31 cellular contexts compared by ENCODE assay signal in the genomic region with DNA sequence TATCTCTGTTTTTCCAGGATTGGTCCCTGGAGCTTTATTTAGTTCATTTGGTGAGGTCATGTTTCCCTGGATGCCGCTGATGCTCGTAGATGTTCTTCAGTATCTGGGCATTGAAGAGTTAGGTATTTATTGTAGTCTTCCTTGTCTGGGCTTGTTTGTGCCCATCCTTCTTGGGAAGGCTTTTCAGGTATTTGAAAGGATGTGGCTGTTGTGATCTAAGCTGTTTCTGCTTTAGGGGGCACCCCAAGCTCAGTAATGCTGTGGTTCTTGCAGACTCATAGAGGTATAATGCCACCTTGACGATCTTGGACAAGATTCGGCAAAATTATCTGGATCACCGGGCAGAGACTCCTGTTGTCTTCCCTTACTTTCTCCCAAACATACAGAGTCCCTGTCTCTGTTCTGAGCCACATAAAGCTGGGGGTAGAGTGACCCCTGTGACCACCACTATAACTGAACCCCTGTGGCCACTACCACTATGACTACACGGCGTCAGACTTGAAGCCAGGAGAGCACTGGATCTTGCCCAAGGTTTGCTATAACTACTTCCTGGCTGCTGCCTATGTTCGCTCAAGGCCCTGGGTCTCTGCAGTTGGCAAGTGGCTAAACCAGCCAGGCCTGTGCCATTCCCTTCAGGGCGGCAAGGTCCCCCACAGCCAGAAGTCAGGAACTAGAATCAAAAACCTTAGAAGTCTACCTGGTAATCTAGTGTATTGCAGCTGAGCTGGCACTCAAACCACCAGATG. TPM values are rescaled to one million over a fixed set of nuclear protein-coding genes. Genes with fewer than 3 reads are reported as not detected.
DNase-seq lines count a peak whose midpoint lies in the region; ATAC-seq, FAIRE-seq and TF ChIP-seq lines count a peak whose summit lies in the region.
"Had no signal": no experiment of that assay in that cellular context is flagged by ENCODE, and none has a peak within 500 bp of the region (broad histone marks: within the 10 kb centered on the region; RNA-seq: fewer than 3 reads in every experiment).

No MANE protein-coding gene starts in this region.

- no peak overlapping the region for H4K91ac ChIP-seq in neuronal stem cell (ENCODE audit: low read depth, low read length, poor library complexity)

- H3K9me3 Mint-ChIP-seq in activated CD4-positive, alpha-beta memory T cell treated with anti-CD3 and anti-CD28 coated beads for 36 hours, result no peaks in the 10 kb centered on the region
- H3K9me3 Mint-ChIP-seq in effector memory CD8-positive, alpha-beta T cell, result no peaks in the 10 kb centered on the region
- H3K9me3 Mint-ChIP-seq: activated CD4-positive, alpha-beta T cell treated with anti-CD3 and anti-CD28 coated beads, Interleukin-2, amount 10 ng/mL, durations not matched to agents 24 days and 14 days; immature natural killer cell; naive thymus-derived CD4-positive, alpha-beta T cell; stimulated activated naive CD8-positive, alpha-beta T cell treated with anti-CD3 and anti-CD28 coated beads, Interleukin-15, amount 100 ng/mL, for 72 hours had no signal

- CTCF ChIA-PET in RWPE1 (lab: Yijun Ruan, JAX), result interaction anchor here (0.5 kb wide), 1 partner anchor 512 kb away, joined by 3 read pairs; no protein-coding TSS in a partner anchor
- CTCF ChIA-PET in activated CD4-positive, alpha-beta memory T cell treated with anti-CD3 and anti-CD28 coated beads for 36 hours (lab: Charles Lee), result no interaction called here

- peak overlapping the region; percentile 24 for H3K18ac ChIP-seq in neuronal stem cell (ENCODE audit: low read length)

- H3K23ac ChIP-seq in neuronal stem cell (ENCODE audit: low read depth, low read length, poor library complexity), result no peak overlapping the region

- H3K9me3 ChIP-seq in neuronal stem cell (replicated peaks in 1 of 2; ENCODE audit: control insufficient read depth in 2 of 2, insufficient read depth in 1 of 2, low read depth in 1 of 2, low read length in 2 of 2), result no peaks in the 10 kb centered on the region
- H3K9me3 ChIP-seq: left ventricle myocardium inferior, tibial artery had no signal

- H2BK5ac ChIP-seq in neuronal stem cell (ENCODE audit: low read length), result no peak overlapping the region

- TF ChIP-seq POLR2A in H54 (IDR thresholded peaks at IDR 0.05; ENCODE audit: low read depth, low read length), result no peak

- ATAC-seq in effector memory CD8-positive, alpha-beta T cell (replicated peaks), result no peak
- ATAC-seq: activated CD8-positive, alpha-beta memory T cell treated with anti-CD3 and anti-CD28 coated beads, Interleukin-2, amount 10 ng/mL, durations not matched to agents 7 days and 5 days; naive thymus-derived CD4-positive, alpha-beta T cell; PC-3; stimulated activated naive CD8-positive, alpha-beta T cell treated with anti-CD3 and anti-CD28 coated beads, Interleukin-15, amount 100 ng/mL, for 72 hours had no signal

- no peak overlapping the region for H3K4me2 ChIP-seq in neuronal stem cell (ENCODE audit: insufficient read depth, low read length, poor library complexity, severe bottlenecking)
- H3K4me2 ChIP-seq: KMS-11 had no signal

- H2AFZ ChIP-seq in neuronal stem cell (ENCODE audit: low read length), result no peak overlapping the region

- H3K4me3 ChIP-seq in epithelial cell of esophagus (ENCODE audit: low read length) (no peak overlapping the region), neuronal stem cell (ENCODE audit: low read length in 2 of 2) (no peak overlapping the region)
- H3K4me3 ChIP-seq: cardiac muscle cell, coronary artery, left ventricle myocardium inferior, tibial artery had no signal

- no peak overlapping the region for H4K8ac ChIP-seq in neuronal stem cell (ENCODE audit: low read depth, low read length)

- H3K4me3 Mint-ChIP-seq in activated CD4-positive, alpha-beta memory T cell treated with anti-CD3 and anti-CD28 coated beads for 36 hours, result no peak overlapping the region
- H3K4me3 Mint-ChIP-seq in effector memory CD8-positive, alpha-beta T cell, result no peak overlapping the region
- H3K4me3 Mint-ChIP-seq: activated CD4-positive, alpha-beta T cell treated with anti-CD3 and anti-CD28 coated beads, Interleukin-2, amount 10 ng/mL, durations not matched to agents 24 days and 14 days; activated CD8-positive, alpha-beta memory T cell treated with anti-CD3 and anti-CD28 coated beads, Interleukin-2, amount 10 ng/mL, durations not matched to agents 7 days and 5 days; B cell; immature natural killer cell; naive thymus-derived CD4-positive, alpha-beta T cell; stimulated activated naive CD8-positive, alpha-beta T cell treated with anti-CD3 and anti-CD28 coated beads, Interleukin-15, amount 100 ng/mL, for 72 hours had no signal

- H3K27me3 Mint-ChIP-seq in activated CD4-positive, alpha-beta memory T cell treated with anti-CD3 and anti-CD28 coated beads for 36 hours, result peaks cover 3% of the 10 kb centered on the region
- H3K27me3 Mint-ChIP-seq in effector memory CD8-positive, alpha-beta T cell, result peaks cover 6 to 9% of the 10 kb centered on the region in 2 donors
- H3K27me3 Mint-ChIP-seq: B cell; stimulated activated naive CD8-positive, alpha-beta T cell treated with anti-CD3 and anti-CD28 coated beads, Interleukin-15, amount 100 ng/mL, for 72 hours had no signal

- H3K27ac ChIP-seq in RWPE1, result peak overlapping the region; percentile 91
- no peak overlapping the region for H3K27ac ChIP-seq in neuronal stem cell (replicated peaks; ENCODE audit: low read length)
- H3K27ac ChIP-seq: cardiac muscle cell, coronary artery, KMS-11, left ventricle myocardium inferior, tibial artery, WERI-Rb-1 had no signal

- H3K27ac Mint-ChIP-seq in activated CD4-positive, alpha-beta memory T cell treated with anti-CD3 and anti-CD28 coated beads for 36 hours, result no peak overlapping the region
- H3K27ac Mint-ChIP-seq in effector memory CD8-positive, alpha-beta T cell, result no peak overlapping the region
- H3K27ac Mint-ChIP-seq: activated CD4-positive, alpha-beta T cell treated with anti-CD3 and anti-CD28 coated beads, Interleukin-2, amount 10 ng/mL, durations not matched to agents 24 days and 14 days; activated CD8-positive, alpha-beta memory T cell treated with anti-CD3 and anti-CD28 coated beads, Interleukin-2, amount 10 ng/mL, durations not matched to agents 7 days and 5 days; B cell; immature natural killer cell; naive thymus-derived CD4-positive, alpha-beta T cell; stimulated activated naive CD8-positive, alpha-beta T cell treated with anti-CD3 and anti-CD28 coated beads, Interleukin-15, amount 100 ng/mL, for 72 hours had no signal

- intact Hi-C loops in activated CD4-positive, alpha-beta memory T cell treated with anti-CD3 and anti-CD28 coated beads for 36 hours (cut with micrococcal nuclease), result no loop called here

- H2AK5ac ChIP-seq in neuronal stem cell (ENCODE audit: low read depth, low read length), result no peak overlapping the region

- H3K14ac ChIP-seq in neuronal stem cell (ENCODE audit: low read length), result no peak overlapping the region

- H3K9ac ChIP-seq in neuronal stem cell (ENCODE audit: low read depth, low read length, poor library complexity), result no peak overlapping the region
- H3K9ac ChIP-seq: KMS-11 had no signal

- peaks cover 2 to 10% of the 10 kb centered on the region in 2 donors for H3K4me1 ChIP-seq in neuronal stem cell (ENCODE audit: control insufficient read depth in 2 of 2, insufficient read depth in 1 of 2, low read depth in 1 of 2, low read length in 2 of 2)
- H3K4me1 ChIP-seq: tibial artery had no signal

- FAIRE-seq in H54 (lab: Jason Lieb, UNC), result peak; percentile 20
- FAIRE-seq: small intestine had no signal

- WGBS in neuronal stem cell (ENCODE audit: extremely low coverage in 2 of 2, insufficient read length in 2 of 2, insufficient replicate concordance in 1 of 2), 2 donors, result no CpG with 5 or more reads among the region's 9 CpGs

- H3K36me3 Mint-ChIP-seq in activated CD4-positive, alpha-beta memory T cell treated with anti-CD3 and anti-CD28 coated beads for 36 hours, result no peaks in the 10 kb centered on the region
- no peaks in the 10 kb centered on the region for H3K36me3 Mint-ChIP-seq in effector memory CD8-positive, alpha-beta T cell (ENCODE audit: insufficient read depth)
- H3K36me3 Mint-ChIP-seq: activated CD8-positive, alpha-beta memory T cell treated with anti-CD3 and anti-CD28 coated beads, Interleukin-2, amount 10 ng/mL, durations not matched to agents 7 days and 5 days; immature natural killer cell; naive thymus-derived CD4-positive, alpha-beta T cell had no signal

- H3K4me1 Mint-ChIP-seq in activated CD4-positive, alpha-beta memory T cell treated with anti-CD3 and anti-CD28 coated beads for 36 hours (ENCODE audit: low read depth), result no peaks in the 10 kb centered on the region
- H3K4me1 Mint-ChIP-seq in effector memory CD8-positive, alpha-beta T cell (ENCODE audit: low read depth in 2 of 2), result no peaks in the 10 kb centered on the region
- H3K4me1 Mint-ChIP-seq: activated CD4-positive, alpha-beta T cell treated with anti-CD3 and anti-CD28 coated beads, Interleukin-2, amount 10 ng/mL, durations not matched to agents 24 days and 14 days; activated CD8-positive, alpha-beta memory T cell treated with anti-CD3 and anti-CD28 coated beads, Interleukin-2, amount 10 ng/mL, durations not matched to agents 7 days and 5 days; immature natural killer cell; naive thymus-derived CD4-positive, alpha-beta T cell; stimulated activated naive CD8-positive, alpha-beta T cell treated with anti-CD3 and anti-CD28 coated beads, Interleukin-15, amount 100 ng/mL, for 72 hours had no signal

- DNase-seq in H54 (ENCODE audit: insufficient read length, low spot score) (no peak), RWPE1 (ENCODE audit: low spot score) (peak; percentile 16), epithelial cell of esophagus (ENCODE audit: low read depth) (peak; percentile 90), neuronal stem cell (ENCODE audit: low spot score) (no peak), NCI-H524 treated with DMSO at 0.1 percent for 48 hours (lab: John Stamatoyannopoulos, UW) (no peak), NCI-H82 treated with DMSO at 0.1 percent for 48 hours (lab: John Stamatoyannopoulos, UW; ENCODE audit: unreplicated experiment) (no peak)
- no peak for DNase-seq in activated CD4-positive, alpha-beta memory T cell treated with anti-CD3 and anti-CD28 coated beads for 36 hours
- no peak for DNase-seq in effector memory CD8-positive, alpha-beta T cell
- DNase-seq: activated CD4-positive, alpha-beta T cell treated with anti-CD3 and anti-CD28 coated beads, Interleukin-2, amount 10 ng/mL, durations not matched to agents 24 days and 14 days; activated CD8-positive, alpha-beta memory T cell treated with anti-CD3 and anti-CD28 coated beads, Interleukin-2, amount 10 ng/mL, durations not matched to agents 7 days and 5 days; activated naive CD4-positive, alpha-beta T cell treated with anti-CD3 and anti-CD28 coated beads, Interleukin-2, amount 50 U/mL, for 16 hours; amygdala; effector memory CD4-positive, alpha-beta T cell; H7; hypothalamus; immature natural killer cell; left ventricle myocardium inferior; midbrain; naive thymus-derived CD4-positive, alpha-beta T cell; NCI-H146; PC-3; SHP77; small intestine; stimulated activated naive CD8-positive, alpha-beta T cell treated with anti-CD3 and anti-CD28 coated beads, Interleukin-15, amount 100 ng/mL, for 72 hours; T-helper 9 cell; tibial artery; WERI-Rb-1 had no signal

- POLR2A ChIA-PET in RWPE1 (lab: Yijun Ruan, JAX; ENCODE audit: low non-redundant PET), result no interaction called here
- POLR2A ChIA-PET in activated CD4-positive, alpha-beta memory T cell treated with anti-CD3 and anti-CD28 coated beads for 36 hours (lab: Charles Lee), result no interaction called here

- peak; percentile 26; the same call in 1 of the 2 replicates for TF ChIP-seq CTCF in RWPE1 (conservative IDR thresholded peaks at IDR 0.05; ENCODE audit: low read depth)
- TF ChIP-seq CTCF in epithelial cell of esophagus (IDR thresholded peaks at IDR 0.05; ENCODE audit: insufficient read depth, low read depth, low read length, missing control alignments), result peak; percentile 10

- H3K27me3 ChIP-seq in neuronal stem cell (ENCODE audit: control insufficient read depth in 3 of 3, insufficient read depth in 3 of 3, low read depth in 1 of 3, low read length in 3 of 3), result no peaks in the 10 kb centered on the region
- H3K27me3 ChIP-seq: cardiac muscle cell, tibial artery had no signal

- H3K4ac ChIP-seq in neuronal stem cell (ENCODE audit: low read length), result no peak overlapping the region

- no peak overlapping the region for H2BK12ac ChIP-seq in neuronal stem cell (ENCODE audit: low read length)

- no peaks in the 10 kb centered on the region for H3K79me1 ChIP-seq in neuronal stem cell (ENCODE audit: low read depth, low read length)

- no peak overlapping the region for H2BK120ac ChIP-seq in neuronal stem cell (ENCODE audit: low read depth, low read length)

- no peaks in the 10 kb centered on the region for H3K36me3 ChIP-seq in neuronal stem cell (replicated peaks in 1 of 2; ENCODE audit: control insufficient read depth in 2 of 2, insufficient read depth in 2 of 2, low read length in 2 of 2)
- H3K36me3 ChIP-seq: cardiac muscle cell, left ventricle myocardium inferior, tibial artery, WERI-Rb-1 had no signal

- H2BK15ac ChIP-seq in neuronal stem cell (ENCODE audit: low read length), result no peak overlapping the region

RNA-seq across cellular contexts. Expression of a gene that starts 40.9 kb away (rescaled TPM):
- 10.7 TPM for polyA plus RNA-seq in neuronal stem cell (2013, experiment 1 of 2)
- 12.5 TPM for polyA plus RNA-seq in neuronal stem cell (2013, experiment 2 of 2)
- total RNA-seq in activated CD4-positive, alpha-beta memory T cell treated with anti-CD3 and anti-CD28 coated beads for 36 hours, result under 1 TPM; 0.19 to 0.22 TPM

Comparison
In these comparisons a context has a peak if more than half of its experiments do, and no peak if none do; other contexts are left out.
1. DNase-seq: peak in RWPE1 (single experiment) and epithelial cell of esophagus (single experiment); none in H54 (single experiment), neuronal stem cell (single experiment), activated CD4-positive, alpha-beta memory T cell treated with anti-CD3 and anti-CD28 coated beads for 36 hours (single experiment), NCI-H524 treated with DMSO at 0.1 percent for 48 hours (single experiment), NCI-H82 treated with DMSO at 0.1 percent for 48 hours (single experiment) and effector memory CD8-positive, alpha-beta T cell (0 of 3).